Comparison of ENCODE assay signal across 8 cellular contexts in genomic region chr18:12278765-12279682, GRCh38. TPM values are rescaled to one million over a fixed set of nuclear protein-coding genes. Genes with fewer than 3 reads are reported as not detected.
DNase-seq lines count a peak whose midpoint lies in the region; ATAC-seq and TF ChIP-seq lines count a peak whose summit lies in the region.

No MANE protein-coding gene starts in this region.

- H3K36me3 ChIP-seq in psoas muscle (ENCODE audit: insufficient read depth in 1 of 2, low read depth in 1 of 2), result no peaks in the 10 kb centered on the region

- H3K27ac ChIP-seq in psoas muscle, result peak overlapping the region; percentile 81

- in situ Hi-C loops in G401 (cut with HindIII; ENCODE audit: low sequenced_read_pairs), result no loop called here
- in situ Hi-C loops in astrocyte of the cerebellum (cut with HindIII; ENCODE audit: low sequenced_read_pairs), result no loop called here
- in situ Hi-C loops in GM13976 (cut with MboI; ENCODE audit: low sequenced_read_pairs, unreplicated experiment), result no loop called here

- H3K27me3 ChIP-seq in psoas muscle (ENCODE audit: insufficient read depth in 3 of 3, low read length in 2 of 3), result peaks cover 0 to 4% (median 1%) of the 10 kb centered on the region in 3 donors

- H3K4me1 ChIP-seq in psoas muscle, result peaks cover 6% of the 10 kb centered on the region

- H3K9me3 ChIP-seq in psoas muscle, result no peaks in the 10 kb centered on the region

- 30 to 33% (median 31%) methylated on average over 30 of the region's 30 CpGs for WGBS in psoas muscle, 3 donors

- intact Hi-C loops in left ventricle myocardium superior (cut with micrococcal nuclease), result no loop called here
- intact Hi-C loops in psoas muscle (cut with DNase I), result no loop called here

- TF ChIP-seq CTCF in astrocyte of the cerebellum (IDR thresholded peaks at IDR 0.05; ENCODE audit: low read depth, low read length, missing control alignments) (no peak), psoas muscle (IDR thresholded peaks at IDR 0.05) (peak; percentile 9), GM13976 (IDR thresholded peaks at IDR 0.05; ENCODE audit: borderline replicate concordance, control extremely low read depth, extremely low read depth, insufficient read depth, missing control alignments) (no peak)

- H3K4me3 ChIP-seq in astrocyte of the cerebellum (ENCODE audit: low read depth, low read length), result peak overlapping the region; percentile 36
- peak overlapping the region; percentile 48 for H3K4me3 ChIP-seq in psoas muscle

- DNase-seq in G401 (ENCODE audit: low spot score) (peak; percentile 31), astrocyte of the cerebellum (ENCODE audit: low read depth) (peak; percentile 84), left ventricle myocardium superior (peak; percentile 90), psoas muscle (peak; percentile 75 to 83), GM13976 (ENCODE audit: low spot score) (no peak)
- DNase-seq in activated CD8-positive, alpha-beta memory T cell treated with anti-CD3 and anti-CD28 coated beads, Interleukin-2, amount 50 U/mL, for 48 hours, result no peak

- ATAC-seq in left ventricle myocardium superior (peak; percentile 96), psoas muscle (peak; percentile 78 to 90 (median 84)), HG02870 (IDR thresholded peaks at IDR 0.05; ENCODE audit: unreplicated experiment) (no peak), HG03432 (IDR thresholded peaks at IDR 0.05; ENCODE audit: unreplicated experiment) (no peak)

RNA-seq across cellular contexts. Expression of gene CIDEA, which starts 24.9 kb away (rescaled TPM):
- total RNA-seq in G401 (2014; rRNA removed; shearing (Covaris generic)), result not detected in 2 replicates
- total RNA-seq in left ventricle myocardium superior (0.52 TPM), psoas muscle (under 1 TPM in 1 of 4 donors, not detected in 3; 0.42 TPM)
- polyA plus RNA-seq in psoas muscle, result 1 to 10 TPM in 2 of 3 donors, under 1 TPM in 1; 0.38 to 2.7 (median 1.0) TPM

RNA-seq across cellular contexts. Expression of gene TUBB6, which starts 29.0 kb away (rescaled TPM):
- total RNA-seq in G401 (2014; rRNA removed; shearing (Covaris generic)), result 734 and 738 TPM in 2 replicates
- total RNA-seq in left ventricle myocardium superior (82.0 TPM), psoas muscle (10 to 100 TPM; 12.5 to 25.3 (median 18.5) TPM)
- polyA plus RNA-seq in psoas muscle, result 10 to 100 TPM; 17.4 to 46.7 (median 23.6) TPM

Comparison
In these comparisons a context has a peak if more than half of its experiments do, and no peak if none do; other contexts are left out.
1. DNase-seq: peak in G401 (single experiment), astrocyte of the cerebellum (single experiment), left ventricle myocardium superior (single experiment) and psoas muscle (2 of 2); none in GM13976 (single experiment) and activated CD8-positive, alpha-beta memory T cell treated with anti-CD3 and anti-CD28 coated beads, Interleukin-2, amount 50 U/mL, for 48 hours (single experiment).
2. ATAC-seq: peak in left ventricle myocardium superior (single experiment) and psoas muscle (4 of 4); none in HG02870 (single experiment) and HG03432 (single experiment).